ENCODE assay signal across 8 cellular contexts in the genomic region with DNA sequence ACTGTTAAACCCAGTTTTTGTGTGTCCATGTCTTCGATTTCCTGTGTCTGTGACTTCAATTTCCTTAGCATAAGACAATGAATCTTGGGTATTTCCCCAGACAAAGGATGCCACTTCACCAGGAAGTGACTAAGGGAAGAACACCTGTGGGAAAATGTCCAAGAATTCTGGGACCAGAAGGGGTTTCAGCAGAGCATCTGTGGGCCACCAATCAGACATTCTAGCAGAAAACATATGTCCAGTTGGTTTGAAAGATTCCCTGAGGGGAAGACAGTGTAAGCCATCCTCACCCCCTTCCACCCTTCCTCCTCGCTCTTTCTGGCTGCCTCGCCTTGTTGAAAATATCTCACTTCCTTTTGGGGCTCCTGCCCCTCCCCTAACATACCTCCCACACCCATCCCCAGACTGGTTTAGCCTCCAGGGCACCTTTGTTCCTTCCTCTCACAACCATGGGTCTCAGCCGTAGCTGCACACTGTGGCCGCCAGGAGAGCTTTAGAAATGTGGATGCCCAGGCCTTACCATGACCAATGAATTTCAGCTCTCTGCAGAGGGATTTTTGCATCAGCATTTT. TPM values are rescaled to one million over a fixed set of nuclear protein-coding genes. Genes with fewer than 3 reads are reported as not detected.
DNase-seq lines count a peak whose midpoint lies in the region; ATAC-seq and TF ChIP-seq lines count a peak whose summit lies in the region.

No MANE protein-coding gene starts in this region.

- no peaks in the 10 kb centered on the region for H3K36me3 ChIP-seq in breast epithelium

- H3K27ac ChIP-seq in breast epithelium = peak overlapping the region; percentile 49 to 67

- CTCF ChIA-PET in HEK293T (lab: Yijun Ruan, JAX) = interaction anchor here (1.3 kb wide), 1 partner anchor 62 kb away, joined by 4 read pairs; no protein-coding TSS in a partner anchor

- H3K4me3 Mint-ChIP-seq in stimulated activated effector memory CD8-positive, alpha-beta T cell treated with anti-CD3 and anti-CD28 coated beads, Interleukin-12 subunit alpha, Interleukin-12 subunit beta, amount 100 ng/mL, for 72 hours = no peak overlapping the region

- H3K9me3 ChIP-seq in breast epithelium = no peaks in the 10 kb centered on the region

- peak; percentile 26 for DNase-seq in RPMI7951 (ENCODE audit: low read depth)
- no peak for DNase-seq in breast epithelium (ENCODE audit: low spot score in 2 of 2)
- DNase-seq in stimulated activated effector memory CD8-positive, alpha-beta T cell treated with anti-CD3 and anti-CD28 coated beads, Interleukin-12 subunit alpha, Interleukin-12 subunit beta, amount 100 ng/mL, for 72 hours (ENCODE audit: low spot score in 2 of 2) = no peak
- no peak for DNase-seq in HEK293T (ENCODE audit: extremely low spot score)

- no peaks in the 10 kb centered on the region for H3K9me3 Mint-ChIP-seq in stimulated activated effector memory CD8-positive, alpha-beta T cell treated with anti-CD3 and anti-CD28 coated beads, Interleukin-12 subunit alpha, Interleukin-12 subunit beta, amount 100 ng/mL, for 72 hours

- peak overlapping the region; percentile 41 for H3K27ac Mint-ChIP-seq in stimulated activated effector memory CD8-positive, alpha-beta T cell treated with anti-CD3 and anti-CD28 coated beads, Interleukin-12 subunit alpha, Interleukin-12 subunit beta, amount 100 ng/mL, for 72 hours

- H3K4me3 ChIP-seq in breast epithelium = no peak overlapping the region

- intact Hi-C loops in breast epithelium (cut with DNase I; ENCODE audit: low total_unique reads) = no loop called here

- peaks cover 28% of the 10 kb centered on the region for H3K36me3 Mint-ChIP-seq in stimulated activated effector memory CD8-positive, alpha-beta T cell treated with anti-CD3 and anti-CD28 coated beads, Interleukin-12 subunit alpha, Interleukin-12 subunit beta, amount 100 ng/mL, for 72 hours

- H3K27me3 ChIP-seq in breast epithelium = no peaks in the 10 kb centered on the region

- peak; percentile 88 for ATAC-seq in GM18502 (IDR thresholded peaks at IDR 0.05; ENCODE audit: poor library complexity, unreplicated experiment)
- peak; percentile 69 for ATAC-seq in HG02642 (IDR thresholded peaks at IDR 0.05; ENCODE audit: poor library complexity, unreplicated experiment)
- ATAC-seq in stimulated activated effector memory CD8-positive, alpha-beta T cell treated with anti-CD3 and anti-CD28 coated beads, Interleukin-12 subunit alpha, Interleukin-12 subunit beta, amount 100 ng/mL, for 72 hours = peak; percentile 71
- ATAC-seq in HG03565 (IDR thresholded peaks at IDR 0.05; ENCODE audit: unreplicated experiment) = no peak
- no peak for ATAC-seq in HG02588 (IDR thresholded peaks at IDR 0.05; ENCODE audit: unreplicated experiment)

- POLR2A ChIA-PET in HEK293T (lab: Yijun Ruan, JAX) = interaction anchor here (2.5 kb wide), 1 partner anchor 26 kb away, joined by 9 read pairs; a partner anchor contains a TSS

- TF ChIP-seq POLR2A in breast epithelium (IDR thresholded peaks at IDR 0.05) = no peak

- peaks cover 22% of the 10 kb centered on the region for H3K4me1 Mint-ChIP-seq in stimulated activated effector memory CD8-positive, alpha-beta T cell treated with anti-CD3 and anti-CD28 coated beads, Interleukin-12 subunit alpha, Interleukin-12 subunit beta, amount 100 ng/mL, for 72 hours

- TF ChIP-seq CTCF in breast epithelium (IDR thresholded peaks at IDR 0.05) = peak in 1 of 3 donors; percentile 36

- no peaks in the 10 kb centered on the region for H3K4me1 ChIP-seq in breast epithelium

TF ChIP-seq in HEK293T, 16 proteins besides CTCF, POLR2A, EP300 and RAD21:
- TF ChIP-seq CTBP1 (IDR thresholded peaks at IDR 0.05; ENCODE audit: borderline replicate concordance) (no peak), LEF1 (IDR thresholded peaks at IDR 0.05; ENCODE audit: borderline replicate concordance) (no peak), ZNF384 (IDR thresholded peaks at IDR 0.05) (no peak), ELF4 (IDR thresholded peaks at IDR 0.05) (no peak), NFRKB (IDR thresholded peaks at IDR 0.05) (no peak)
- TF ChIP-seq, protein P1, sequence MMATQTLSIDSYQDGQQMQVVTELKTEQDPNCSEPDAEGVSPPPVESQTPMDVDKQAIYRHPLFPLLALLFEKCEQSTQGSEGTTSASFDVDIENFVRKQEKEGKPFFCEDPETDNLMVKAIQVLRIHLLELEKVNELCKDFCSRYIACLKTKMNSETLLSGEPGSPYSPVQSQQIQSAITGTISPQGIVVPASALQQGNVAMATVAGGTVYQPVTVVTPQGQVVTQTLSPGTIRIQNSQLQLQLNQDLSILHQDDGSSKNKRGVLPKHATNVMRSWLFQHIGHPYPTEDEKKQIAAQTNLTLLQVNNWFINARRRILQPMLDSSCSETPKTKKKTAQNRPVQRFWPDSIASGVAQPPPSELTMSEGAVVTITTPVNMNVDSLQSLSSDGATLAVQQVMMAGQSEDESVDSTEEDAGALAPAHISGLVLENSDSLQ (IDR thresholded peaks at IDR 0.05) = no peak

RNA-seq across cellular contexts. Expression of a gene that starts 25.5 kb away (rescaled TPM):
- 16.7 and 19.3 TPM in 2 replicates for total RNA-seq in RPMI7951 (2014; rRNA removed; shearing (Covaris generic))
- 10 to 100 TPM; 30.2 to 44.8 (median 42.9) TPM for total RNA-seq in breast epithelium

RNA-seq across cellular contexts. Expression of a gene that starts 33.1 kb away (rescaled TPM):
- 40.7 and 60.6 TPM in 2 replicates for total RNA-seq in RPMI7951 (2014; rRNA removed; shearing (Covaris generic))
- total RNA-seq in breast epithelium = 10 to 100 TPM; 31.0 to 39.5 (median 31.8) TPM

Comparison
In these comparisons a context has a peak if more than half of its experiments do, and no peak if none do; other contexts are left out.
1. ATAC-seq: peak in GM18502 (single experiment), HG02642 (single experiment) and stimulated activated effector memory CD8-positive, alpha-beta T cell treated with anti-CD3 and anti-CD28 coated beads, Interleukin-12 subunit alpha, Interleukin-12 subunit beta, amount 100 ng/mL, for 72 hours (single experiment); none in HG03565 (single experiment) and HG02588 (single experiment).